8 cellular contexts compared by ENCODE assay signal in genomic region chr6:63597142-63598000, GRCh38. TPM values are rescaled to one million over a fixed set of nuclear protein-coding genes. Genes with fewer than 3 reads are reported as not detected.
DNase-seq lines count a peak whose midpoint lies in the region; ATAC-seq and TF ChIP-seq lines count a peak whose summit lies in the region.

No MANE protein-coding gene starts in this region.

- no peaks in the 10 kb centered on the region for H3K9me3 ChIP-seq in right lobe of liver

- DNase-seq in AG04449 (ENCODE audit: low read depth, low spot score) = no peak
- DNase-seq in HEK293T (ENCODE audit: extremely low spot score) = no peak
- DNase-seq in astrocyte of the spinal cord (ENCODE audit: low read depth, low spot score) = peak; percentile 19
- DNase-seq in right lobe of liver = no peak
- DNase-seq in epidermal melanocyte (ENCODE audit: insufficient read length, low spot score) = no peak
- no peak for DNase-seq in OCI-M2 (lab: John Stamatoyannopoulos, UW; ENCODE audit: unreplicated experiment)
- DNase-seq in middle frontal gyrus (ENCODE audit: extremely low spot score, low spot score) = no peak

- peak; percentile 6 to 40 (median 26) for ATAC-seq in right lobe of liver
- ATAC-seq in GM21390 (IDR thresholded peaks at IDR 0.05; ENCODE audit: unreplicated experiment) = no peak

- intact Hi-C loops in right lobe of liver (cut with DNase I) = loop anchor here in 1 of 2 donors (10.0 kb wide), 1 partner anchor 167 kb away; no protein-coding TSS in a partner anchor

- TF ChIP-seq CTCF in AG04449 (IDR thresholded peaks at IDR 0.05; ENCODE audit: insufficient read depth, low read length, missing control alignments) (no peak), astrocyte of the spinal cord (IDR thresholded peaks at IDR 0.05; ENCODE audit: low read depth, low read length) (no peak), right lobe of liver (IDR thresholded peaks at IDR 0.05) (no peak)

- H3K27me3 ChIP-seq in right lobe of liver = no peaks in the 10 kb centered on the region

- H3K27ac ChIP-seq in right lobe of liver = peak overlapping the region in 2 of 3 donors; percentile 20 to 26

- H3K36me3 ChIP-seq in right lobe of liver = no peaks in the 10 kb centered on the region

- POLR2A ChIA-PET in AG04449 (lab: Yijun Ruan, JAX) = no interaction called here
- POLR2A ChIA-PET in HEK293T (lab: Yijun Ruan, JAX) = interaction anchor here (0.6 to 2.2 kb wide), 3 partner anchors 11 to 38 kb away, joined by 3 to 22 read pairs (median 7); partner anchors contain the start of gene PHF3

- peak overlapping the region; percentile 56; the same call in 1 of the 2 replicates for H3K4me3 ChIP-seq in AG04449 (ENCODE audit: low read depth, low read length)
- peak overlapping the region; percentile 62 for H3K4me3 ChIP-seq in astrocyte of the spinal cord (ENCODE audit: low read depth, low read length)
- H3K4me3 ChIP-seq in right lobe of liver = peak overlapping the region in 2 of 3 donors; percentile 51 to 52

- TF ChIP-seq POLR2A in right lobe of liver (IDR thresholded peaks at IDR 0.05) = no peak

- CTCF ChIA-PET in AG04449 (lab: Yijun Ruan, JAX) = interaction anchor here (0.7 to 3.3 kb wide), 23 partner anchors 10 to 206 kb away, joined by 3 to 34 read pairs (median 9); partner anchors contain the start of gene PHF3
- CTCF ChIA-PET in HEK293T (lab: Yijun Ruan, JAX) = interaction anchor here (0.6 to 2.4 kb wide), 4 partner anchors 14 to 54 kb away, joined by 3 to 16 read pairs (median 4); partner anchors contain the start of gene PHF3

- no peaks in the 10 kb centered on the region for H3K4me1 ChIP-seq in right lobe of liver

- in situ Hi-C loops in astrocyte of the spinal cord (cut with HindIII; ENCODE audit: low sequenced_read_pairs) = no loop called here

- WGBS in right lobe of liver (ENCODE audit: insufficient coverage, low coverage, low lambda C conversion rate, missing lambda C conversion rate) = 47% methylated on average over 5 of the region's 5 CpGs

TF ChIP-seq in HEK293T, 16 proteins besides CTCF, POLR2A, EP300 and RAD21:
- no peak for TF ChIP-seq SUZ12 (IDR thresholded peaks at IDR 0.05)
- peak; percentile 24; the same call in 1 of the 2 replicates for TF ChIP-seq L3MBTL2 (conservative IDR thresholded peaks at IDR 0.05)

RNA-seq across cellular contexts. Expression of gene PTP4A1, which starts 25.1 kb away (rescaled TPM):
- 100 to 1,000 TPM; 147 to 342 (median 225) TPM for total RNA-seq in right lobe of liver

RNA-seq across cellular contexts. Expression of gene PHF3, which starts 38.2 kb away (rescaled TPM):
- 10 to 100 TPM; 22.1 to 35.2 (median 31.5) TPM for total RNA-seq in right lobe of liver
